Comparison of ENCODE assay signal across 7 cellular contexts in genomic region chr18:13159579-13159978, GRCh38. TPM values are rescaled to one million over a fixed set of nuclear protein-coding genes. Genes with fewer than 3 reads are reported as not detected.
DNase-seq lines count a peak whose midpoint lies in the region; ATAC-seq, FAIRE-seq and TF ChIP-seq lines count a peak whose summit lies in the region.

No MANE protein-coding gene starts in this region.

- TF ChIP-seq CTCF in OCI-LY7 (conservative IDR thresholded peaks at IDR 0.05; ENCODE audit: low read length) = peak; percentile 88
- peak; percentile 80 for TF ChIP-seq CTCF in colonic mucosa (IDR thresholded peaks at IDR 0.05)
- peak; percentile 75 to 85 (median 82) for TF ChIP-seq CTCF in right lobe of liver (IDR thresholded peaks at IDR 0.05)
- peak; percentile 27 to 54 (median 49) for TF ChIP-seq CTCF in uterus (IDR thresholded peaks at IDR 0.05)

- DNase-seq in HuH-7.5 (ENCODE audit: low spot score) (peak; percentile 74), OCI-LY7 (ENCODE audit: low spot score) (peak; percentile 74), colonic mucosa (no peak), right lobe of liver (no peak), uterus (no peak), DMS79 (lab: John Stamatoyannopoulos, UW) (no peak)

- intact Hi-C loops in OCI-LY7 (cut with micrococcal nuclease; ENCODE audit: unreplicated experiment) = loop anchor here (2.0 to 10.0 kb wide), 5 partner anchors 157 to 495 kb away; no protein-coding TSS in a partner anchor
- intact Hi-C loops in colonic mucosa (cut with DNase I) = loop anchor here (2.0 kb wide), 1 partner anchor 47 kb away; no protein-coding TSS in a partner anchor
- intact Hi-C loops in right lobe of liver (cut with DNase I) = no loop called here
- intact Hi-C loops in uterus (cut with DNase I; ENCODE audit: low total_unique reads) = no loop called here

- no peaks in the 10 kb centered on the region for H4K20me1 ChIP-seq in OCI-LY7 (ENCODE audit: insufficient read depth, low read length)

- no peak overlapping the region for H2AFZ ChIP-seq in OCI-LY7 (ENCODE audit: low read length)

- H3K36me3 ChIP-seq in OCI-LY7 (ENCODE audit: insufficient read depth, low read length) = no peaks in the 10 kb centered on the region
- no peaks in the 10 kb centered on the region for H3K36me3 ChIP-seq in colonic mucosa
- no peaks in the 10 kb centered on the region for H3K36me3 ChIP-seq in right lobe of liver
- H3K36me3 ChIP-seq in uterus = no peaks in the 10 kb centered on the region

- CTCF ChIA-PET in OCI-LY7 (lab: Charles Lee; ENCODE audit: unreplicated experiment) = interaction anchor here (0.6 to 1.0 kb wide), 3 partner anchors 225 to 434 kb away, joined by 3 read pairs; no protein-coding TSS in a partner anchor

- 0% methylated on average over 3 of the region's 5 CpGs for WGBS in right lobe of liver (ENCODE audit: insufficient coverage, low coverage, low lambda C conversion rate, missing lambda C conversion rate)

- H3K9me3 ChIP-seq in OCI-LY7 (ENCODE audit: low read length) (peaks cover 18% of the 10 kb centered on the region; the same call in 1 of the 2 replicates), colonic mucosa (no peaks in the 10 kb centered on the region), right lobe of liver (no peaks in the 10 kb centered on the region), uterus (peaks cover 0 to 5% of the 10 kb centered on the region in 2 donors)

- H3K79me2 ChIP-seq in OCI-LY7 (ENCODE audit: insufficient read depth, low read depth, low read length) = no peaks in the 10 kb centered on the region

- no peaks in the 10 kb centered on the region for H3K4me1 ChIP-seq in OCI-LY7 (ENCODE audit: insufficient read depth, low read length, poor library complexity, severe bottlenecking)
- H3K4me1 ChIP-seq in colonic mucosa = no peaks in the 10 kb centered on the region
- no peaks in the 10 kb centered on the region for H3K4me1 ChIP-seq in right lobe of liver
- H3K4me1 ChIP-seq in uterus = no peaks in the 10 kb centered on the region

- FAIRE-seq in G401.6 (lab: Jason Lieb, UNC) = peak; percentile 92

- no TSS peak for BruUV-seq in OCI-LY7 (replicated peaks; lab: Mats Ljungman, UMichigan)

- peak; percentile 90 to 99 (median 94) for ATAC-seq in right lobe of liver

- H3K4me3 ChIP-seq in OCI-LY7 (ENCODE audit: low read depth, low read length, poor library complexity, severe bottlenecking) = no peak overlapping the region
- H3K4me3 ChIP-seq in colonic mucosa = no peak overlapping the region
- H3K4me3 ChIP-seq in right lobe of liver = no peak overlapping the region
- no peak overlapping the region for H3K4me3 ChIP-seq in uterus

- H3K27me3 ChIP-seq in colonic mucosa = no peaks in the 10 kb centered on the region
- H3K27me3 ChIP-seq in right lobe of liver = no peaks in the 10 kb centered on the region
- H3K27me3 ChIP-seq in uterus = no peaks in the 10 kb centered on the region

- H3K9me2 ChIP-seq in OCI-LY7 (ENCODE audit: insufficient read depth, low read length) = no peaks in the 10 kb centered on the region

- no peak overlapping the region for H3K9ac ChIP-seq in colonic mucosa (ENCODE audit: low read depth in 2 of 2, low read length in 2 of 2)

- H3K27ac ChIP-seq in OCI-LY7 (ENCODE audit: low read depth, low read length, poor library complexity, severe bottlenecking) (no peak overlapping the region), colonic mucosa (no peak overlapping the region), right lobe of liver (no peak overlapping the region), uterus (no peak overlapping the region)

- no peak overlapping the region for H3K4me2 ChIP-seq in OCI-LY7 (ENCODE audit: low read length)

- POLR2A ChIA-PET in OCI-LY7 (lab: Charles Lee) = interaction anchor here (0.5 to 1.0 kb wide), 4 partner anchors 13 to 767 kb away, joined by 3 to 5 read pairs (median 3); no protein-coding TSS in a partner anchor

- TF ChIP-seq POLR2A in right lobe of liver (IDR thresholded peaks at IDR 0.05) = no peak
- no peak for TF ChIP-seq POLR2A in uterus (IDR thresholded peaks at IDR 0.05)

RNA-seq across cellular contexts. Expression of gene LDLRAD4, which starts 59.0 kb away (rescaled TPM):
- 43.8 and 45.8 TPM in 2 replicates for total RNA-seq in OCI-LY7 (2014; rRNA removed; shearing (Covaris generic))
- total RNA-seq in OCI-LY7 (2022) (26.2 and 31.6 TPM in 2 replicates), colonic mucosa (10 to 100 TPM; 11.7 to 17.0 TPM), right lobe of liver (10 to 100 TPM; 10.6 to 66.4 (median 18.7) TPM), uterus (10 to 100 TPM; 23.8 to 82.2 (median 39.3) TPM)

Comparison
In these comparisons a context has a peak if more than half of its experiments do, and no peak if none do; other contexts are left out.
1. DNase-seq: peak in HuH-7.5 (single experiment) and OCI-LY7 (single experiment); none in colonic mucosa (single experiment), right lobe of liver (0 of 3), uterus (0 of 2) and DMS79 (single experiment).
2. intact Hi-C loops: an anchor here in OCI-LY7 (2.0 to 10.0 kb wide) and colonic mucosa (2.0 kb wide); none called in right lobe of liver and uterus.
3. Peak in every context shown above with its lines, with median percentiles within 50 percentile points of each other: CTCF ChIP-seq.